1 cellular context compared by ENCODE assay signal in the genomic region with DNA sequence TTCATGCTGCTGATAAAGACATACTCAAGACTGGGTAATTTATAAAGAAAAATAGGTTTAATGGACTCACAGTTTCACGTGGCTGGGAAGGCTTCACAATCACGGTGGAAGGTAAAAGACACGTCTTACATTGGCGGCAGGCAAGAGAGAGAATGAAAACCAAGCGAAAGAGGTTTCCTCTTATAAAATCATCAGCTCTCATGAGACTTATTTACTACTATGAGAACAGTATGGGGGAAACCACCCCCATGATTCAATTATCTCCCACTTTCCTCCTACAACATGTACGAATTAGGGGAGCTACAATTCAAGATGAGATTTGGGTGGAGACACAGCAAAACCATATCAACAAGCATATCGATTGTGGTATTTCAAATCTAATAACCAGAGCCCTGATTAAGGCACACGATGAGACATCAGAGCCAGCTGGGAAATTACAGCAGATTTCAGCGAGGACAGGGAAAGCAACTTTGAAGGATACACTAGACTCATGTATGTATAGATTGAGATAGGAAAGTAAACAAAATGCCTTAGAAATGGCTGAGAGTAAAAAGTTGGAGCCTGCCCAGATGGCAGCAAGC.
TF ChIP-seq lines count a peak whose summit lies in the region.

No MANE protein-coding gene starts in this region.

TF ChIP-seq in GM23338, 12 proteins besides CTCF, POLR2A, EP300 and RAD21 (continued from another document):
- TF ChIP-seq, protein P1, sequence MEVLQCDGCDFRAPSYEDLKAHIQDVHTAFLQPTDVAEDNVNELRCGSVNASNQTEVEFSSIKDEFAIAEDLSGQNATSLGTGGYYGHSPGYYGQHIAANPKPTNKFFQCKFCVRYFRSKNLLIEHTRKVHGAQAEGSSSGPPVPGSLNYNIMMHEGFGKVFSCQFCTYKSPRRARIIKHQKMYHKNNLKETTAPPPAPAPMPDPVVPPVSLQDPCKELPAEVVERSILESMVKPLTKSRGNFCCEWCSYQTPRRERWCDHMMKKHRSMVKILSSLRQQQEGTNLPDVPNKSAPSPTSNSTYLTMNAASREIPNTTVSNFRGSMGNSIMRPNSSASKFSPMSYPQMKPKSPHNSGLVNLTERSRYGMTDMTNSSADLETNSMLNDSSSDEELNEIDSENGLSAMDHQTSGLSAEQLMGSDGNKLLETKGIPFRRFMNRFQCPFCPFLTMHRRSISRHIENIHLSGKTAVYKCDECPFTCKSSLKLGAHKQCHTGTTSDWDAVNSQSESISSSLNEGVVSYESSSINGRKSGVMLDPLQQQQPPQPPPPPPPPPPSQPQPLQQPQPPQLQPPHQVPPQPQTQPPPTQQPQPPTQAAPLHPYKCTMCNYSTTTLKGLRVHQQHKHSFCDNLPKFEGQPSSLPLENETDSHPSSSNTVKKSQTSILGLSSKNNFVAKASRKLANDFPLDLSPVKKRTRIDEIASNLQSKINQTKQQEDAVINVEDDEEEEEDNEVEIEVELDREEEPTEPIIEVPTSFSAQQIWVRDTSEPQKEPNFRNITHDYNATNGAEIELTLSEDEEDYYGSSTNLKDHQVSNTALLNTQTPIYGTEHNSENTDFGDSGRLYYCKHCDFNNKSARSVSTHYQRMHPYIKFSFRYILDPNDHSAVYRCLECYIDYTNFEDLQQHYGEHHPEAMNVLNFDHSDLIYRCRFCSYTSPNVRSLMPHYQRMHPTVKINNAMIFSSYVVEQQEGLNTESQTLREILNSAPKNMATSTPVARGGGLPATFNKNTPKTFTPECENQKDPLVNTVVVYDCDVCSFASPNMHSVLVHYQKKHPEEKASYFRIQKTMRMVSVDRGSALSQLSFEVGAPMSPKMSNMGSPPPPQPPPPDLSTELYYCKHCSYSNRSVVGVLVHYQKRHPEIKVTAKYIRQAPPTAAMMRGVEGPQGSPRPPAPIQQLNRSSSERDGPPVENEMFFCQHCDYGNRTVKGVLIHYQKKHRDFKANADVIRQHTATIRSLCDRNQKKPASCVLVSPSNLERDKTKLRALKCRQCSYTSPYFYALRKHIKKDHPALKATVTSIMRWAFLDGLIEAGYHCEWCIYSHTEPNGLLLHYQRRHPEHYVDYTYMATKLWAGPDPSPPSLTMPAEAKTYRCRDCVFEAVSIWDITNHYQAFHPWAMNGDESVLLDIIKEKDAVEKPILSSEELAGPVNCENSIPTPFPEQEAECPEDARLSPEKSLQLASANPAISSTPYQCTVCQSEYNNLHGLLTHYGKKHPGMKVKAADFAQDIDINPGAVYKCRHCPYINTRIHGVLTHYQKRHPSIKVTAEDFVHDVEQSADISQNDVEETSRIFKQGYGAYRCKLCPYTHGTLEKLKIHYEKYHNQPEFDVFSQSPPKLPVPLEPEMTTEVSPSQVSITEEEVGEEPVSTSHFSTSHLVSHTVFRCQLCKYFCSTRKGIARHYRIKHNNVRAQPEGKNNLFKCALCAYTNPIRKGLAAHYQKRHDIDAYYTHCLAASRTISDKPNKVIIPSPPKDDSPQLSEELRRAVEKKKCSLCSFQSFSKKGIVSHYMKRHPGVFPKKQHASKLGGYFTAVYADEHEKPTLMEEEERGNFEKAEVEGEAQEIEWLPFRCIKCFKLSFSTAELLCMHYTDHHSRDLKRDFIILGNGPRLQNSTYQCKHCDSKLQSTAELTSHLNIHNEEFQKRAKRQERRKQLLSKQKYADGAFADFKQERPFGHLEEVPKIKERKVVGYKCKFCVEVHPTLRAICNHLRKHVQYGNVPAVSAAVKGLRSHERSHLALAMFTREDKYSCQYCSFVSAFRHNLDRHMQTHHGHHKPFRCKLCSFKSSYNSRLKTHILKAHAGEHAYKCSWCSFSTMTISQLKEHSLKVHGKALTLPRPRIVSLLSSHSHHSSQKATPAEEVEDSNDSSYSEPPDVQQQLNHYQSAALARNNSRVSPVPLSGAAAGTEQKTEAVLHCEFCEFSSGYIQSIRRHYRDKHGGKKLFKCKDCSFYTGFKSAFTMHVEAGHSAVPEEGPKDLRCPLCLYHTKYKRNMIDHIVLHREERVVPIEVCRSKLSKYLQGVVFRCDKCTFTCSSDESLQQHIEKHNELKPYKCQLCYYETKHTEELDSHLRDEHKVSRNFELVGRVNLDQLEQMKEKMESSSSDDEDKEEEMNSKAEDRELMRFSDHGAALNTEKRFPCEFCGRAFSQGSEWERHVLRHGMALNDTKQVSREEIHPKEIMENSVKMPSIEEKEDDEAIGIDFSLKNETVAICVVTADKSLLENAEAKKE (CRISPR knock-in tag; IDR thresholded peaks at IDR 0.05): no peak
- TF ChIP-seq NANOG (IDR thresholded peaks at IDR 0.05; ENCODE audit: borderline replicate concordance) (no peak), ZNF331 (CRISPR knock-in tag; IDR thresholded peaks at IDR 0.05; ENCODE audit: low read depth) (no peak), CREB1 (CRISPR knock-in tag; IDR thresholded peaks at IDR 0.05; ENCODE audit: low read depth) (no peak), EZH2phosphoT487 (IDR thresholded peaks at IDR 0.05; ENCODE audit: unreplicated experiment) (no peak)
